Comparison of ENCODE assay signal across 8 cellular contexts in the genomic region with DNA sequence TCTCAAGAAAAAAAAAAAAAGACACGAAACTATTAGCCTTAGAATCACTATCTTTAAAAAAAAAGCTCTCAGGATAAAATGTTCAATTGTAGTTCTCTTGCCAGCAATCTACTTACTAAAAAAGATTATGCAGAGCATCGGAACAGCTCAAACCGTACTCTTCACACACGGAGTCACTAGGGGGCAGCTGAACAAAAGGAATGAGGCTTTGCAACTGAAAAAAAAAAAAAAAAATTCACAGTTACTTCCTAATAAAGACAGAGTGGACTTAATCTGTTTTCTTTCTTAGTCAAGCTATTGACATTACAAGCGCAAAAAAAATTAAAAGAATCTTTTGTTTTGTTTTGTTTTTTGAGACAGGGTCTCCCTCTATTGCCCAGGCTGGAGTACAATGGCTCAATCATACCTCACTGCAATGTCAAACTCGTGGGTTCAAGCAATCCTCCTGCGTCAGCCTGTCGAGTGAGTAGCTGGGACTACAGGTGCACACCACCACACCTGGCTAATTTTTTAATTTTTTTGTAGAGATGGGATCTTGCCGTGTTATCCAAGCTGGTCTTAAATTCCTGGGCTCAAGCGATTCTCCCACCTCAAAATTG. TPM values are rescaled to one million over a fixed set of nuclear protein-coding genes. Genes with fewer than 3 reads are reported as not detected.
DNase-seq lines count a peak whose midpoint lies in the region; ATAC-seq and TF ChIP-seq lines count a peak whose summit lies in the region.

No MANE protein-coding gene starts in this region.

- TF ChIP-seq RAD21 in HCT116 (IDR thresholded peaks at IDR 0.05; ENCODE audit: low read depth): peak; percentile 89

- BruUV-seq in HCT116 (replicated peaks; lab: Mats Ljungman, UMichigan): no TSS peak

- no peak overlapping the region for H3K4me2 ChIP-seq in HCT116 (ENCODE audit: low read length)

- H3K4me1 Mint-ChIP-seq in CD8-positive, alpha-beta memory T cell: peaks cover 0 to 3% (median 0%) of the 10 kb centered on the region in 3 donors
- no peaks in the 10 kb centered on the region for H3K4me1 Mint-ChIP-seq in activated CD8-positive, alpha-beta T cell treated with anti-CD3 and anti-CD28 coated beads, Interleukin-2, amount 10 ng/mL, durations not matched to agents 7 days and 5 days (ENCODE audit: low read depth)

- H4K20me1 ChIP-seq in HCT116 (ENCODE audit: insufficient read depth): no peaks in the 10 kb centered on the region

- H3K9me2 ChIP-seq in HCT116 (ENCODE audit: insufficient read depth): no peaks in the 10 kb centered on the region

- CTCF ChIA-PET in CD8-positive, alpha-beta memory T cell (lab: Charles Lee): interaction anchor here (0.6 to 2.2 kb wide), 15 partner anchors 9 to 439 kb away, joined by 3 to 18 read pairs (median 4); a partner anchor contains a TSS
- CTCF ChIA-PET in HCT116 (lab: Charles Lee): interaction anchor here (0.6 to 1.8 kb wide), 8 partner anchors 11 to 388 kb away, joined by 3 to 9 read pairs (median 4); a partner anchor contains a TSS
- CTCF ChIA-PET in activated CD8-positive, alpha-beta T cell treated with anti-CD3 and anti-CD28 coated beads, Interleukin-2, amount 10 ng/mL, durations not matched to agents 7 days and 5 days (lab: Charles Lee): interaction anchor here (0.6 to 2.1 kb wide), 15 partner anchors 11 to 437 kb away, joined by 3 to 18 read pairs (median 3); a partner anchor contains a TSS

- peak; percentile 19 to 67 (median 50) for DNase-seq in CD8-positive, alpha-beta memory T cell
- DNase-seq in HCT116 (ENCODE audit: low read depth, low spot score): no peak
- peak; percentile 45 for DNase-seq in NCI-H748 (lab: John Stamatoyannopoulos, UW; ENCODE audit: unreplicated experiment)
- DNase-seq in activated CD8-positive, alpha-beta T cell treated with anti-CD3 and anti-CD28 coated beads, Interleukin-2, amount 10 ng/mL, durations not matched to agents 7 days and 5 days: peak; percentile 62
- peak; percentile 70 for DNase-seq in fibroblast of the conjunctiva (ENCODE audit: low read depth)
- DNase-seq in omental fat pad (ENCODE audit: low spot score): no peak

- no peak overlapping the region for H3K4me3 Mint-ChIP-seq in CD8-positive, alpha-beta memory T cell
- H3K4me3 Mint-ChIP-seq in activated CD8-positive, alpha-beta T cell treated with anti-CD3 and anti-CD28 coated beads, Interleukin-2, amount 10 ng/mL, durations not matched to agents 7 days and 5 days: no peak overlapping the region

- intact Hi-C loops in HCT116 (cut with micrococcal nuclease): loop anchor here (1.0 kb wide), 3 partner anchors 109 to 438 kb away; no protein-coding TSS in a partner anchor

- RAD21 ChIA-PET in HCT116 (lab: Charles Lee; ENCODE audit: low non-redundant PET in 1 of 2, low total read pairs in 2 of 2, uncharacterized antibody in 2 of 2, unreplicated experiment in 2 of 2): interaction anchor here (0.6 to 1.3 kb wide), 3 partner anchors 109 to 164 kb away, joined by 3 to 4 read pairs (median 3); no protein-coding TSS in a partner anchor

- H3K27me3 Mint-ChIP-seq in CD8-positive, alpha-beta memory T cell: no peaks in the 10 kb centered on the region
- no peaks in the 10 kb centered on the region for H3K27me3 Mint-ChIP-seq in activated CD8-positive, alpha-beta T cell treated with anti-CD3 and anti-CD28 coated beads, Interleukin-2, amount 10 ng/mL, durations not matched to agents 7 days and 5 days (ENCODE audit: low read depth)

- POLR2A ChIA-PET in CD8-positive, alpha-beta memory T cell (lab: Charles Lee): interaction anchor here (0.6 to 1.4 kb wide), 3 partner anchors 11 to 30 kb away, joined by 3 to 11 read pairs (median 4); a partner anchor contains a TSS
- POLR2A ChIA-PET in HCT116 (lab: Charles Lee): interaction anchor here (0.7 kb wide), 1 partner anchor 12 kb away, joined by 3 read pairs; a partner anchor contains a TSS
- POLR2A ChIA-PET in activated CD8-positive, alpha-beta T cell treated with anti-CD3 and anti-CD28 coated beads, Interleukin-2, amount 10 ng/mL, durations not matched to agents 7 days and 5 days (lab: Charles Lee): no interaction called here

- H3K4me3 ChIP-seq in CD8-positive, alpha-beta memory T cell (ENCODE audit: low read length): no peak overlapping the region
- H3K4me3 ChIP-seq in HCT116 (replicated peaks in 1 of 2; ENCODE audit: low read depth in 1 of 2, low read length in 2 of 2): no peak overlapping the region

- H3K9ac ChIP-seq in HCT116 (ENCODE audit: low read length): no peak overlapping the region

- H3K9me3 Mint-ChIP-seq in CD8-positive, alpha-beta memory T cell: no peaks in the 10 kb centered on the region
- no peaks in the 10 kb centered on the region for H3K9me3 Mint-ChIP-seq in activated CD8-positive, alpha-beta T cell treated with anti-CD3 and anti-CD28 coated beads, Interleukin-2, amount 10 ng/mL, durations not matched to agents 7 days and 5 days (ENCODE audit: insufficient read depth)

- no peak overlapping the region for H3K27ac ChIP-seq in CD8-positive, alpha-beta memory T cell (ENCODE audit: low read depth, low read length)
- H3K27ac ChIP-seq in HCT116 (ENCODE audit: low read depth, low read length): no peak overlapping the region

- no peaks in the 10 kb centered on the region for H3K9me3 ChIP-seq in CD8-positive, alpha-beta memory T cell (ENCODE audit: low read length)
- no peaks in the 10 kb centered on the region for H3K9me3 ChIP-seq in HCT116 (ENCODE audit: control insufficient read depth in 1 of 2, insufficient read depth in 1 of 2, low read depth in 1 of 2, low read length in 2 of 2)

- peaks cover 10% of the 10 kb centered on the region for H3K36me3 ChIP-seq in CD8-positive, alpha-beta memory T cell (ENCODE audit: insufficient read depth, low read length)
- peaks cover 15 to 32% of the 10 kb centered on the region in 2 experiments; a peak in 2 of 4 replicates for H3K36me3 ChIP-seq in HCT116 (ENCODE audit: control insufficient read depth in 1 of 2, insufficient read depth in 2 of 2, low read length in 2 of 2)

- H3K79me2 ChIP-seq in HCT116 (ENCODE audit: insufficient read depth, low read length): no peaks in the 10 kb centered on the region

- no peaks in the 10 kb centered on the region for H3K4me1 ChIP-seq in CD8-positive, alpha-beta memory T cell (ENCODE audit: insufficient read depth, low read length)
- H3K4me1 ChIP-seq in HCT116 (ENCODE audit: control insufficient read depth in 1 of 2, insufficient read depth in 2 of 2, low read length in 2 of 2): peaks cover 0 to 8% of the 10 kb centered on the region in 2 experiments; a peak in 1 of 4 replicates

- peak overlapping the region in 2 of 8 donors; percentile 21 to 64 for H3K27ac Mint-ChIP-seq in CD8-positive, alpha-beta memory T cell
- no peak overlapping the region for H3K27ac Mint-ChIP-seq in activated CD8-positive, alpha-beta T cell treated with anti-CD3 and anti-CD28 coated beads, Interleukin-2, amount 10 ng/mL, durations not matched to agents 7 days and 5 days

- ATAC-seq in HCT116: peak; percentile 82
- peak; percentile 65 for ATAC-seq in activated CD8-positive, alpha-beta T cell treated with anti-CD3 and anti-CD28 coated beads, Interleukin-2, amount 10 ng/mL, durations not matched to agents 7 days and 5 days
- peak; percentile 68 for ATAC-seq in omental fat pad (ENCODE audit: low FRiP score)
- no peak for ATAC-seq in GM21619 (IDR thresholded peaks at IDR 0.05; ENCODE audit: unreplicated experiment)
- ATAC-seq in HG02642 (IDR thresholded peaks at IDR 0.05; ENCODE audit: poor library complexity, unreplicated experiment): no peak

- peaks cover 5 to 71% (median 8%) of the 10 kb centered on the region in 3 donors for H3K36me3 Mint-ChIP-seq in CD8-positive, alpha-beta memory T cell
- peaks cover 37% of the 10 kb centered on the region for H3K36me3 Mint-ChIP-seq in activated CD8-positive, alpha-beta T cell treated with anti-CD3 and anti-CD28 coated beads, Interleukin-2, amount 10 ng/mL, durations not matched to agents 7 days and 5 days (ENCODE audit: low read depth)

- TF ChIP-seq CTCF in HCT116 (IDR thresholded peaks at IDR 0.05 in 2 of 3, conservative IDR thresholded peaks at IDR 0.05 in 1 of 3; ENCODE audit: borderline replicate concordance in 1 of 3, insufficient read depth in 1 of 3, low read depth in 2 of 3, low read length in 2 of 3): peak; percentile 53 to 76 (median 67)
- TF ChIP-seq CTCF in omental fat pad (IDR thresholded peaks at IDR 0.05): no peak

- H3K27me3 ChIP-seq in CD8-positive, alpha-beta memory T cell (ENCODE audit: insufficient read depth, low read length, poor library complexity, severe bottlenecking): no peaks in the 10 kb centered on the region
- no peaks in the 10 kb centered on the region for H3K27me3 ChIP-seq in HCT116 (ENCODE audit: insufficient read depth, low read length)

- no peak overlapping the region for H2AFZ ChIP-seq in HCT116 (ENCODE audit: low read depth, low read length, poor library complexity, severe bottlenecking)

- no peak for TF ChIP-seq POLR2A in HCT116 (IDR thresholded peaks at IDR 0.05; ENCODE audit: borderline replicate concordance, extremely low read depth, insufficient read depth, insufficient read length)

RNA-seq across cellular contexts. Expression of a gene that starts 11.5 kb away (rescaled TPM):
- 10 to 100 TPM; 22.6 to 26.0 TPM for total RNA-seq in CD8-positive, alpha-beta memory T cell
- polyA plus RNA-seq in CD8-positive, alpha-beta memory T cell: 16.7 TPM
- 27.6 TPM for total RNA-seq in HCT116 (2021; ENCODE audit: unreplicated experiment)
- polyA plus RNA-seq in HCT116 (2012): 11.6 and 15.0 TPM in 2 replicates
- total RNA-seq in activated CD8-positive, alpha-beta T cell treated with anti-CD3 and anti-CD28 coated beads, Interleukin-2, amount 10 ng/mL, durations not matched to agents 7 days and 5 days: 10 to 100 TPM; 19.4 to 21.1 TPM
- total RNA-seq in omental fat pad: 10 to 100 TPM in 1 of 4 donors, 1 to 10 TPM in 3; 7.4 to 15.1 (median 8.4) TPM

RNA-seq across cellular contexts. Expression of a gene that starts 11.8 kb away (rescaled TPM):
- 10 to 100 TPM; 80.0 to 82.5 TPM for total RNA-seq in CD8-positive, alpha-beta memory T cell
- polyA plus RNA-seq in CD8-positive, alpha-beta memory T cell: 22.4 TPM
- total RNA-seq in HCT116 (2021; ENCODE audit: unreplicated experiment): 61.8 TPM
- 37.6 and 39.6 TPM in 2 replicates for polyA plus RNA-seq in HCT116 (2012)
- total RNA-seq in activated CD8-positive, alpha-beta T cell treated with anti-CD3 and anti-CD28 coated beads, Interleukin-2, amount 10 ng/mL, durations not matched to agents 7 days and 5 days: 10 to 100 TPM; 39.3 to 41.7 TPM
- 10 to 100 TPM; 34.7 to 42.6 (median 39.2) TPM for total RNA-seq in omental fat pad

RNA-seq across cellular contexts. Expression of a gene that starts 26.8 kb away (rescaled TPM):
- total RNA-seq in CD8-positive, alpha-beta memory T cell: not detected
- not detected for polyA plus RNA-seq in CD8-positive, alpha-beta memory T cell
- total RNA-seq in HCT116 (2021; ENCODE audit: unreplicated experiment) (not detected), omental fat pad (under 1 TPM in 1 of 4 donors, not detected in 3; 0.24 TPM)
- 0.04 and 0.16 TPM in 2 replicates for polyA plus RNA-seq in HCT116 (2012)
- under 1 TPM; 0.18 to 0.37 TPM for total RNA-seq in activated CD8-positive, alpha-beta T cell treated with anti-CD3 and anti-CD28 coated beads, Interleukin-2, amount 10 ng/mL, durations not matched to agents 7 days and 5 days

RNA-seq across cellular contexts. Expression of a gene that starts 33.9 kb away (rescaled TPM):
- under 1 TPM in 1 of 2 experiments, not detected in 1; 0.24 TPM for total RNA-seq in CD8-positive, alpha-beta memory T cell
- not detected for polyA plus RNA-seq in CD8-positive, alpha-beta memory T cell
- total RNA-seq in HCT116 (2021; ENCODE audit: unreplicated experiment) (0.17 TPM), omental fat pad (under 1 TPM in 2 of 4 donors, not detected in 2; 0.28 to 0.36 TPM)
- polyA plus RNA-seq in HCT116 (2012): 0.94 and 1.3 TPM in 2 replicates
- under 1 TPM; 0.26 to 0.29 TPM for total RNA-seq in activated CD8-positive, alpha-beta T cell treated with anti-CD3 and anti-CD28 coated beads, Interleukin-2, amount 10 ng/mL, durations not matched to agents 7 days and 5 days

Comparison
In these comparisons a context has a peak if more than half of its experiments do, and no peak if none do; other contexts are left out.
1. DNase-seq: peak in CD8-positive, alpha-beta memory T cell (5 of 5), NCI-H748 (single experiment), activated CD8-positive, alpha-beta T cell treated with anti-CD3 and anti-CD28 coated beads, Interleukin-2, amount 10 ng/mL, durations not matched to agents 7 days and 5 days (single experiment) and fibroblast of the conjunctiva (single experiment); none in HCT116 (single experiment) and omental fat pad (single experiment).
2. ATAC-seq: peak in HCT116 (single experiment), activated CD8-positive, alpha-beta T cell treated with anti-CD3 and anti-CD28 coated beads, Interleukin-2, amount 10 ng/mL, durations not matched to agents 7 days and 5 days (single experiment) and omental fat pad (single experiment); none in GM21619 (single experiment) and HG02642 (single experiment).
3. CTCF ChIP-seq: peak in HCT116 (3 of 3); none in omental fat pad (0 of 3).